Comparison of ENCODE assay signal across 23 cellular contexts in the genomic region with DNA sequence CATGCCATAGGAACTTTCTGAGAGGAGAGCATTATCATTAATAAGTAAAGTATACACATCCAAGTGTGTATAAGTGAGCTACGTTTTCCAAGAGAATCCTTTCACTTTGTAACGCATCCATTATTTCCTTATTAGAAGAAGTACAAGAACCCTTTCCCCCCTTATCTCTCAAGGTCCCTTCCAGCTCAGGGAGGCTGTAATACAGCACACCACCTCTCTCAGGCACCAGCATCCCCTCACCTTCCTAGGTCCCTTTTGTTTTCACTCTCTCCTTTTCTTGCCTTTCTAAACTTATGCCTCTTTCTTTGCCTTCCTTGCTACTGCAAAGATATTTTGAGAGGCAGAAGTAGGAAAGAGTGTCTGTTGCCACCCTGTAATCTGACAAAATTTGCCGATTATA.
"Had no signal": no experiment of that assay in that cellular context is flagged by ENCODE, and none has a peak within 500 bp of the region (broad histone marks: within the 10 kb centered on the region; RNA-seq: fewer than 3 reads in every experiment).

No MANE protein-coding gene starts in this region.

- H3K27ac Mint-ChIP-seq: activated CD4-positive, alpha-beta memory T cell treated with anti-CD3 and anti-CD28 coated beads, Interleukin-2, amount 10 ng/mL, durations not matched to agents 7 days and 5 days; activated CD4-positive, alpha-beta T cell treated with anti-CD3 and anti-CD28 coated beads, Interleukin-2, amount 10 ng/mL, durations not matched to agents 7 days and 5 days; activated naive CD4-positive, alpha-beta T cell treated with anti-CD3 and anti-CD28 coated beads, Interleukin-2, amount 50 U/mL, for 24 hours; activated naive CD8-positive, alpha-beta T cell treated with anti-CD3 and anti-CD28 coated beads, Interleukin-2, amount 50 U/mL, for 24 hours; activated T-helper 17 cell treated with anti-CD3 and anti-CD28 coated beads, Interleukin-2, amount 50 U/mL, for 72 hours; naive thymus-derived CD8-positive, alpha-beta T cell had no signal

- H3K27me3 ChIP-seq: body of pancreas, right lobe of liver, testis, upper lobe of left lung, vagina had no signal

- ATAC-seq: activated naive CD8-positive, alpha-beta T cell treated with anti-CD3 and anti-CD28 coated beads, Interleukin-2, amount 50 U/mL, for 24 hours; activated T-cell treated with anti-CD3 and anti-CD28 coated beads, Interleukin-2, amount 50 U/mL, for 4 hours; activated T-helper 17 cell treated with anti-CD3 and anti-CD28 coated beads, Interleukin-2, amount 50 U/mL, for 72 hours; left colon; naive thymus-derived CD8-positive, alpha-beta T cell; right lobe of liver; stimulated activated naive CD8-positive, alpha-beta T cell treated with anti-CD3 and anti-CD28 coated beads, Interleukin-15, Interleukin-2, amounts not matched to agents 100 U/mL and 50 U/mL, for 24 hours had no signal

- H3K4me3 Mint-ChIP-seq: activated CD4-positive, alpha-beta memory T cell treated with anti-CD3 and anti-CD28 coated beads, Interleukin-2, amount 10 ng/mL, durations not matched to agents 7 days and 5 days; activated CD4-positive, alpha-beta T cell treated with anti-CD3 and anti-CD28 coated beads, Interleukin-2, amount 10 ng/mL, durations not matched to agents 7 days and 5 days; activated naive CD4-positive, alpha-beta T cell treated with anti-CD3 and anti-CD28 coated beads, Interleukin-2, amount 50 U/mL, for 24 hours; activated naive CD8-positive, alpha-beta T cell treated with anti-CD3 and anti-CD28 coated beads, Interleukin-2, amount 50 U/mL, for 24 hours; activated T-cell treated with anti-CD3 and anti-CD28 coated beads, Interleukin-2, amount 50 U/mL, for 4 hours; activated T-helper 17 cell treated with anti-CD3 and anti-CD28 coated beads, Interleukin-2, amount 50 U/mL, for 72 hours; naive thymus-derived CD8-positive, alpha-beta T cell had no signal

- DNase-seq: activated CD4-positive, alpha-beta memory T cell treated with anti-CD3 and anti-CD28 coated beads, Interleukin-2, amount 10 ng/mL, durations not matched to agents 7 days and 5 days; activated CD4-positive, alpha-beta T cell treated with anti-CD3 and anti-CD28 coated beads for 1 hour; activated CD4-positive, alpha-beta T cell treated with anti-CD3 and anti-CD28 coated beads, Interleukin-2, amount 10 ng/mL, durations not matched to agents 7 days and 5 days; activated gamma-delta T cell treated with Interleukin-2 at 50 U/mL for 16 hours; activated naive CD8-positive, alpha-beta T cell treated with anti-CD3 and anti-CD28 coated beads, Interleukin-2, amount 50 U/mL, for 24 hours; activated T-cell treated with anti-CD3 and anti-CD28 coated beads, Interleukin-2, amount 50 U/mL, for 4 hours; amygdala; body of pancreas; effector CD8-positive, alpha-beta T cell; hippocampal formation; kidney; left colon; naive thymus-derived CD8-positive, alpha-beta T cell; right lobe of liver; stimulated activated CD4-positive, alpha-beta T cell treated with anti-CD3 and anti-CD28 coated beads, Interleukin-12 subunit alpha, Interleukin-12 subunit beta, amount 100 ng/mL, for 4 hours; stimulated activated CD4-positive, alpha-beta T cell treated with anti-CD3 and anti-CD28 coated beads, Interleukin-4, amount 100 ng/mL, for 1 hour; stimulated activated naive CD8-positive, alpha-beta T cell treated with anti-CD3 and anti-CD28 coated beads, Interleukin-15, Interleukin-2, amounts not matched to agents 100 U/mL and 50 U/mL, for 24 hours; T-helper 2 cell; testis; upper lobe of left lung had no signal

- H3K4me3 ChIP-seq: body of pancreas, right lobe of liver, testis, upper lobe of left lung, vagina had no signal

- H3K27me3 Mint-ChIP-seq: activated CD4-positive, alpha-beta memory T cell treated with anti-CD3 and anti-CD28 coated beads, Interleukin-2, amount 10 ng/mL, durations not matched to agents 7 days and 5 days; activated CD4-positive, alpha-beta T cell treated with anti-CD3 and anti-CD28 coated beads, Interleukin-2, amount 10 ng/mL, durations not matched to agents 7 days and 5 days; activated naive CD8-positive, alpha-beta T cell treated with anti-CD3 and anti-CD28 coated beads, Interleukin-2, amount 50 U/mL, for 24 hours; activated T-helper 17 cell treated with anti-CD3 and anti-CD28 coated beads, Interleukin-2, amount 50 U/mL, for 72 hours had no signal

- H3K9me3 Mint-ChIP-seq: activated CD4-positive, alpha-beta memory T cell treated with anti-CD3 and anti-CD28 coated beads, Interleukin-2, amount 10 ng/mL, durations not matched to agents 7 days and 5 days; activated CD4-positive, alpha-beta T cell treated with anti-CD3 and anti-CD28 coated beads, Interleukin-2, amount 10 ng/mL, durations not matched to agents 7 days and 5 days; activated naive CD4-positive, alpha-beta T cell treated with anti-CD3 and anti-CD28 coated beads, Interleukin-2, amount 50 U/mL, for 24 hours; activated T-cell treated with anti-CD3 and anti-CD28 coated beads, Interleukin-2, amount 50 U/mL, for 4 hours had no signal

- H3K4me1 Mint-ChIP-seq: activated CD4-positive, alpha-beta T cell treated with anti-CD3 and anti-CD28 coated beads, Interleukin-2, amount 10 ng/mL, durations not matched to agents 7 days and 5 days; activated naive CD4-positive, alpha-beta T cell treated with anti-CD3 and anti-CD28 coated beads, Interleukin-2, amount 50 U/mL, for 24 hours; activated naive CD8-positive, alpha-beta T cell treated with anti-CD3 and anti-CD28 coated beads, Interleukin-2, amount 50 U/mL, for 24 hours; activated T-helper 17 cell treated with anti-CD3 and anti-CD28 coated beads, Interleukin-2, amount 50 U/mL, for 72 hours had no signal

- H3K4me1 ChIP-seq: right lobe of liver, testis, vagina had no signal

- H3K36me3 Mint-ChIP-seq: activated naive CD4-positive, alpha-beta T cell treated with anti-CD3 and anti-CD28 coated beads, Interleukin-2, amount 50 U/mL, for 24 hours; naive thymus-derived CD8-positive, alpha-beta T cell had no signal

- H3K36me3 ChIP-seq: right lobe of liver, upper lobe of left lung, vagina had no signal

- H3K27ac ChIP-seq: body of pancreas, right lobe of liver, testis, upper lobe of left lung, vagina had no signal
